Comparison of ENCODE assay signal across 22 cellular contexts in the genomic region with DNA sequence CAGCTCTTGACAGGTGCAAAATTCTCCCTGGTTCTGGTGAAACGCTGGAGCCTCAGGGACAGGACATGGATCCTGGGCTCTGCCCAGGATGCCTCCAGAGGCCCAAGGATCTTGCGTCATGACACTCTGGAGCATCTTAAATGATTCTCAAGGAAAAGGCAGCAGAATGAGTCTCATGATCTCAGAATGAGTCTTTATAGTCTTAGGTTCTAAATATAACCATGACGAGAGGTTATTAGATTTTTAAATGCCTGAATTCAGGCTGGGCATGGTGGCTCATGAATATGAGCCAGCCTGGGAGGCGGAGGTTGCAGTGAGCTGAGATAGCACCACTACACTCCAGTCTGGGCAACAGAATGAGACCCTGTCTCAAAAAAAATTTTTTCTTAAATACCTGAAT.
DNase-seq lines count a peak whose midpoint lies in the region; ATAC-seq, FAIRE-seq and TF ChIP-seq lines count a peak whose summit lies in the region.
"Had no signal": no experiment of that assay in that cellular context is flagged by ENCODE, and none has a peak within 500 bp of the region (broad histone marks: within the 10 kb centered on the region; RNA-seq: fewer than 3 reads in every experiment).

No MANE protein-coding gene starts in this region.

- H3K4me3 ChIP-seq in foreskin fibroblast (ENCODE audit: low read depth in 1 of 2, low read length in 2 of 2) = no peak overlapping the region
- H3K4me3 ChIP-seq: cardiac muscle cell, tibial artery had no signal

- DNase-seq in AG08395 (ENCODE audit: low spot score) = peak; percentile 51
- peak; percentile 72 for DNase-seq in EL
- no peak for DNase-seq in RWPE1 (ENCODE audit: low spot score)
- peak; percentile 68 to 87 for DNase-seq in foreskin fibroblast
- DNase-seq in NCI-H1694 (lab: John Stamatoyannopoulos, UW) = no peak
- no peak for DNase-seq in HTR-8/SVneo (ENCODE audit: insufficient read length, low spot score)
- DNase-seq: COR-L47, DND-41, erythroblast, GOT3, Karpas-422, NCI-H1105 treated with DMSO at 0.1 percent for 48 hours, NCI-H2171, NCI-H526 treated with DMSO at 0.1 percent for 48 hours, retina, SIG-M5, tibial artery had no signal

- POLR2A ChIA-PET in RWPE1 (lab: Yijun Ruan, JAX; ENCODE audit: low non-redundant PET) = no interaction called here

- no peak for ATAC-seq in GM19035 (IDR thresholded peaks at IDR 0.05; ENCODE audit: unreplicated experiment)
- no peak for ATAC-seq in GM21367 (IDR thresholded peaks at IDR 0.05; ENCODE audit: unreplicated experiment)
- ATAC-seq: stimulated activated memory B cell treated with anti-CD40 and anti-IgM and Interleukin-4, amounts not matched to agents 10 μg/mL and 1 μg/mL and 100 μg/mL, for 72 hours had no signal

- no peak for FAIRE-seq in HTR-8/SVneo (lab: Jason Lieb, UNC)

- peak overlapping the region; percentile 6; the same call in 1 of the 2 replicates for H3K27ac ChIP-seq in RWPE1
- H3K27ac ChIP-seq: cardiac muscle cell, tibial artery, VCaP had no signal

- CTCF ChIA-PET in RWPE1 (lab: Yijun Ruan, JAX) = interaction anchor here (0.9 to 6.9 kb wide), 2 partner anchors 118 to 134 kb away, joined by 3 to 79 read pairs; no protein-coding TSS in a partner anchor

- TF ChIP-seq CTCF in RWPE1 (conservative IDR thresholded peaks at IDR 0.05; ENCODE audit: low read depth) (no peak), foreskin fibroblast (IDR thresholded peaks at IDR 0.05; ENCODE audit: low read depth, low read length) (no peak)

Comparison
In these comparisons a context has a peak if more than half of its experiments do, and no peak if none do; other contexts are left out.
1. DNase-seq: peak in AG08395 (single experiment), EL (single experiment) and foreskin fibroblast (2 of 2); none in RWPE1 (single experiment), NCI-H1694 (single experiment) and HTR-8/SVneo (single experiment).